ENCODE assay signal across 8 cellular contexts in the genomic region with DNA sequence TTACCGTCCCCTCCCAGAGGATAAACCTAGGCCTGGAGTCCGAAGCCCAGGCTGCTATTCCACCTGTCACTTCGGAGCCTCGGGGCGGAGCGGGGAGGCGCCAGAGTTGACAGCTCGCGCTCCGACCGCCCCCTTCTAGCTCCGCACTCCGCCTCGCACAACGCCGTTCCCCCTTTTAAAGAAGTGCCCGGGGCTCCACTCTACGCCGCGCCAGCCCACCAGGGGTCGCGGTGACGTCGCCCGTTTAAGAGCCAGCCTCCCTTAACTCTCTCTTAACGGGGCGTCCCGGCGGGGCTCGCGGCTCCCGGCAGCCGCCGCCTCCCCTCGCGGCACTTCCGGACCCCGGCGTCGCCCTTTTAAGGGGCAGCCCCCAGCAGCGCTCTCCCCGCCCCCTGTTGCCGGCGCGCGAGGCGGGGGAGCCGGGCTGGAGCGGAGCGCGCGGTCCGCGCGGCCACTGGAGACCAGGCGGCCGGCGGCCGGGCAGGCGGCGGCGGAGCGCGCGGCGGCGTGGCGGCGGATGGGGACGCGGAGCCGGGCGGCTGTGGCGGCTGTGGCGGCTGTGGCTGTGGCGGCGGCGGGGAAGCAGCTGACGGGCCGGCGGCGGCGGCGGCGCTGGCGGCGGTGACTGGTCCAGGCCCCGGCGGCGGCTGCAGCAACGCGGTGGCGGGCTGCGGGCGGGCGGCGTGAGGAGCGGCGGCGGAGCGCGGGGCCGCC. TPM values are rescaled to one million over a fixed set of nuclear protein-coding genes. Genes with fewer than 3 reads are reported as not detected.
DNase-seq lines count a peak whose midpoint lies in the region; TF ChIP-seq lines count a peak whose summit lies in the region.

A gene (plus strand): TSS at position 454 of the 714 bp plus-strand sequence. CDS start 364 bp downstream, outside the sequence.

- H3K36me3 ChIP-seq in GM06990 (ENCODE audit: control insufficient read depth, insufficient read depth, low read length), result no peaks in the 10 kb centered on the region

- peak within 1 kb of the TSS; percentile 9 for H3K27ac ChIP-seq in temporal lobe (ENCODE audit: low read depth, low read length)

- DNase-seq in GM06990 (ENCODE audit: extremely low read depth, insufficient read length) (peak; percentile 98), HFF-Myc (ENCODE audit: extremely low read depth, low read depth) (peak; percentile 64), MV-4-11 (lab: John Stamatoyannopoulos, UW) (peak; percentile 92), SK-N-DZ (ENCODE audit: low spot score) (peak; percentile 94), globus pallidus (ENCODE audit: low spot score) (peak; percentile 79), occipital lobe (lab: John Stamatoyannopoulos, UW) (peak; percentile 81)
- peak; percentile 77 for DNase-seq in activated naive CD4-positive, alpha-beta T cell treated with anti-CD3 and anti-CD28 coated beads for 36 hours

- H3K4me1 Mint-ChIP-seq in activated naive CD4-positive, alpha-beta T cell treated with anti-CD3 and anti-CD28 coated beads for 36 hours (ENCODE audit: low read depth), result peaks cover 22% of the 10 kb centered on the region

- peak; percentile 45 for TF ChIP-seq CTCF in GM06990 (IDR thresholded peaks at IDR 0.05; ENCODE audit: insufficient read depth, low read length, poor library complexity, severe bottlenecking)
- TF ChIP-seq CTCF in HFF-Myc (IDR thresholded peaks at IDR 0.05; ENCODE audit: low read depth, low read length, missing control alignments), result peak; percentile 48

- H3K9me3 Mint-ChIP-seq in activated naive CD4-positive, alpha-beta T cell treated with anti-CD3 and anti-CD28 coated beads for 36 hours, result no peaks in the 10 kb centered on the region

- H3K4me3 ChIP-seq in GM06990 (replicated peaks; ENCODE audit: low read depth, low read length), result peak within 1 kb of the TSS; percentile 68
- peak within 1 kb of the TSS; percentile 49 for H3K4me3 ChIP-seq in HFF-Myc (replicated peaks; ENCODE audit: low read depth, low read length)

- H3K27me3 ChIP-seq in GM06990 (replicated peaks; ENCODE audit: control insufficient read depth, insufficient read depth, low read length), result no peaks in the 10 kb centered on the region

- CTCF ChIA-PET in activated naive CD4-positive, alpha-beta T cell treated with anti-CD3 and anti-CD28 coated beads for 36 hours (lab: Charles Lee), result interaction anchor here (0.9 to 17.8 kb wide), 10 partner anchors 13 to 285 kb away, joined by 3 to 448 read pairs (median 4); a partner anchor contains a TSS

- peaks cover 3% of the 10 kb centered on the region for H3K36me3 Mint-ChIP-seq in activated naive CD4-positive, alpha-beta T cell treated with anti-CD3 and anti-CD28 coated beads for 36 hours (ENCODE audit: low read depth)

- H3K27ac Mint-ChIP-seq in activated naive CD4-positive, alpha-beta T cell treated with anti-CD3 and anti-CD28 coated beads for 36 hours, result no peak within 1 kb of the TSS

- peak within 1 kb of the TSS; percentile 73 for H3K4me3 Mint-ChIP-seq in activated naive CD4-positive, alpha-beta T cell treated with anti-CD3 and anti-CD28 coated beads for 36 hours

- intact Hi-C loops in activated naive CD4-positive, alpha-beta T cell treated with anti-CD3 and anti-CD28 coated beads for 36 hours (cut with micrococcal nuclease), result loop anchor here (1.0 to 5.0 kb wide), 7 partner anchors 16 to 541 kb away; a partner anchor contains a TSS

- no peaks in the 10 kb centered on the region for H3K27me3 Mint-ChIP-seq in activated naive CD4-positive, alpha-beta T cell treated with anti-CD3 and anti-CD28 coated beads for 36 hours (ENCODE audit: low read depth)

RNA-seq across cellular contexts. Expression of the gene that starts here (rescaled TPM):
- polyA plus RNA-seq in SK-N-DZ (2014; cell fraction: cytosol; rRNA removed), result 13.1 and 14.5 TPM in 2 replicates
- polyA plus RNA-seq in SK-N-DZ (2014; cell fraction: nucleus; rRNA removed), result 9.4 and 9.9 TPM in 2 replicates
- total RNA-seq in activated naive CD4-positive, alpha-beta T cell treated with anti-CD3 and anti-CD28 coated beads for 36 hours, result 1 to 10 TPM; 4.9 to 6.5 TPM
- total RNA-seq in occipital lobe (14.8 TPM), temporal lobe (11.3 TPM)

Comparison
In these comparisons a context has a peak if more than half of its experiments do, and no peak if none do; other contexts are left out.
1. Peak in every context shown above with its lines: DNase-seq, H3K4me3 ChIP-seq and H3K27ac ChIP-seq.